In genomic region chr17:76702941-76703637, GRCh38 we compare ENCODE assay signal across 16 cellular contexts. TPM values are rescaled to one million over a fixed set of nuclear protein-coding genes. Genes with fewer than 3 reads are reported as not detected.
A peak's percentile ranks its signal among the peaks of the same experiment; 100 is the strongest.
DNase-seq lines count a peak whose midpoint lies in the region; ATAC-seq and TF ChIP-seq lines count a peak whose summit lies in the region.
"Had no signal": no experiment of that assay in that cellular context is flagged by ENCODE, and none has a peak within 500 bp of the region (broad histone marks: within the 10 kb centered on the region; RNA-seq: fewer than 3 reads in every experiment).

No MANE protein-coding gene starts in this region.

- H3K27ac ChIP-seq in cardiac muscle cell (peak overlapping the region; percentile 43), ascending aorta (peak overlapping the region; percentile 90 to 93), right cardiac atrium (ENCODE audit: low read length) (peak overlapping the region; percentile 87), stomach smooth muscle (ENCODE audit: low read length) (peak overlapping the region; percentile 31)

- peaks cover 5% of the 10 kb centered on the region for H3K4me1 Mint-ChIP-seq in activated CD8-positive, alpha-beta T cell treated with anti-CD3 and anti-CD28 coated beads, Interleukin-2, amount 10 ng/mL, durations not matched to agents 7 days and 5 days (ENCODE audit: low read depth)

- H3K4me3 Mint-ChIP-seq in activated CD8-positive, alpha-beta T cell treated with anti-CD3 and anti-CD28 coated beads, Interleukin-2, amount 10 ng/mL, durations not matched to agents 7 days and 5 days, result no peak overlapping the region
- H3K4me3 Mint-ChIP-seq: CD8-positive, alpha-beta T cell; HFFc6 had no signal

- no peak for ATAC-seq in Right ventricle myocardium inferior
- ATAC-seq in right cardiac atrium, result no peak
- no peak for ATAC-seq in activated CD8-positive, alpha-beta T cell treated with anti-CD3 and anti-CD28 coated beads, Interleukin-2, amount 10 ng/mL, durations not matched to agents 7 days and 5 days
- no peak for ATAC-seq in HG03139 (IDR thresholded peaks at IDR 0.05; ENCODE audit: unreplicated experiment)
- ATAC-seq: CD8-positive, alpha-beta T cell; PC-3 had no signal

- H3K36me3 Mint-ChIP-seq in activated CD8-positive, alpha-beta T cell treated with anti-CD3 and anti-CD28 coated beads, Interleukin-2, amount 10 ng/mL, durations not matched to agents 7 days and 5 days (ENCODE audit: low read depth), result no peaks in the 10 kb centered on the region
- H3K36me3 Mint-ChIP-seq: CD8-positive, alpha-beta T cell had no signal

- no peak for DNase-seq in cardiac muscle cell (ENCODE audit: low read depth in 1 of 2, low spot score in 1 of 2)
- no peak for DNase-seq in Right ventricle myocardium inferior (ENCODE audit: missing footprints)
- DNase-seq in ascending aorta (ENCODE audit: low spot score in 2 of 2), result no peak
- DNase-seq in right cardiac atrium, result peak in 1 of 3 donors; percentile 33
- no peak for DNase-seq in activated CD8-positive, alpha-beta memory T cell treated with anti-CD3 and anti-CD28 coated beads for 24 hours
- no peak for DNase-seq in activated CD8-positive, alpha-beta T cell treated with anti-CD3 and anti-CD28 coated beads, Interleukin-2, amount 10 ng/mL, durations not matched to agents 7 days and 5 days
- DNase-seq: 8988T; BE2C; CD8-positive, alpha-beta T cell; HFFc6; NCI-H187 treated with DMSO at 0.1 percent for 48 hours; NCI-H2171; NCI-H82; PC-3 had no signal

- no peaks in the 10 kb centered on the region for H3K27me3 Mint-ChIP-seq in activated CD8-positive, alpha-beta T cell treated with anti-CD3 and anti-CD28 coated beads, Interleukin-2, amount 10 ng/mL, durations not matched to agents 7 days and 5 days (ENCODE audit: low read depth)

- CTCF ChIA-PET in activated CD8-positive, alpha-beta T cell treated with anti-CD3 and anti-CD28 coated beads, Interleukin-2, amount 10 ng/mL, durations not matched to agents 7 days and 5 days (lab: Charles Lee), result interaction anchor here (2.6 to 4.9 kb wide), 3 partner anchors 11 to 79 kb away, joined by 8 to 19 read pairs (median 19); no protein-coding TSS in a partner anchor

- no peaks in the 10 kb centered on the region for H3K9me3 Mint-ChIP-seq in activated CD8-positive, alpha-beta T cell treated with anti-CD3 and anti-CD28 coated beads, Interleukin-2, amount 10 ng/mL, durations not matched to agents 7 days and 5 days (ENCODE audit: insufficient read depth)
- H3K9me3 Mint-ChIP-seq: CD8-positive, alpha-beta T cell; HFFc6 had no signal

- no peak for TF ChIP-seq CTCF in cardiac muscle cell (IDR thresholded peaks at IDR 0.05; ENCODE audit: low read depth, low read length)
- TF ChIP-seq CTCF in ascending aorta (IDR thresholded peaks at IDR 0.05), result no peak

- H3K9me3 ChIP-seq in cardiac muscle cell (ENCODE audit: low read depth) (no peaks in the 10 kb centered on the region), ascending aorta (no peaks in the 10 kb centered on the region), right cardiac atrium (ENCODE audit: control insufficient read depth, low read length) (no peaks in the 10 kb centered on the region), stomach smooth muscle (ENCODE audit: control insufficient read depth in 2 of 2, low read length in 2 of 2) (no peaks in the 10 kb centered on the region)
- H3K9me3 ChIP-seq: BE2C had no signal

- no peak overlapping the region for H3K27ac Mint-ChIP-seq in activated CD8-positive, alpha-beta T cell treated with anti-CD3 and anti-CD28 coated beads, Interleukin-2, amount 10 ng/mL, durations not matched to agents 7 days and 5 days
- H3K27ac Mint-ChIP-seq: CD8-positive, alpha-beta T cell; HFFc6 had no signal

- H3K4me3 ChIP-seq in cardiac muscle cell (no peak overlapping the region), ascending aorta (no peak overlapping the region), right cardiac atrium (ENCODE audit: low read length) (no peak overlapping the region), stomach smooth muscle (ENCODE audit: low read length in 2 of 2) (no peak overlapping the region)

- H3K36me3 ChIP-seq in cardiac muscle cell, result no peaks in the 10 kb centered on the region
- H3K36me3 ChIP-seq in ascending aorta, result no peaks in the 10 kb centered on the region
- H3K36me3 ChIP-seq in stomach smooth muscle (ENCODE audit: control insufficient read depth in 2 of 2, insufficient read depth in 2 of 2, low read length in 2 of 2), result no peaks in the 10 kb centered on the region

- H3K27me3 ChIP-seq in cardiac muscle cell (no peaks in the 10 kb centered on the region), ascending aorta (no peaks in the 10 kb centered on the region), right cardiac atrium (ENCODE audit: control insufficient read depth, insufficient read depth) (no peaks in the 10 kb centered on the region), stomach smooth muscle (ENCODE audit: control insufficient read depth in 1 of 2, insufficient read depth in 2 of 2, low read length in 2 of 2) (no peaks in the 10 kb centered on the region)
- H3K27me3 ChIP-seq: BE2C had no signal

- H3K4me1 ChIP-seq in cardiac muscle cell (ENCODE audit: low read depth) (peaks cover 42% of the 10 kb centered on the region), ascending aorta (peaks cover 15 to 50% of the 10 kb centered on the region in 2 donors), right cardiac atrium (ENCODE audit: control insufficient read depth, insufficient read depth, low read length) (peaks cover 40% of the 10 kb centered on the region), stomach smooth muscle (ENCODE audit: control insufficient read depth, insufficient read depth, low read length) (peaks cover 82% of the 10 kb centered on the region)

- POLR2A ChIA-PET in activated CD8-positive, alpha-beta T cell treated with anti-CD3 and anti-CD28 coated beads, Interleukin-2, amount 10 ng/mL, durations not matched to agents 7 days and 5 days (lab: Charles Lee), result interaction anchor here (0.7 kb wide), 1 partner anchor 714 kb away, joined by 3 read pairs; no protein-coding TSS in a partner anchor

- H3K9ac ChIP-seq in stomach smooth muscle (ENCODE audit: low read length in 2 of 2), result no peak overlapping the region

- intact Hi-C loops in Right ventricle myocardium inferior (cut with DNase I) (no loop called here), ascending aorta (cut with DNase I) (no loop called here), right cardiac atrium (cut with DNase I) (no loop called here)

- 78% methylated on average over 10 of the region's 10 CpGs for WGBS in right cardiac atrium

RNA-seq across cellular contexts. Expression of gene MXRA7, which starts 7.7 kb away (rescaled TPM):
- total RNA-seq in cardiac muscle cell (101 and 123 TPM in 2 replicates), Right ventricle myocardium inferior (375 TPM), ascending aorta (122 TPM), right cardiac atrium (100 to 1,000 TPM; 461 to 558 (median 512) TPM)
- polyA plus RNA-seq in cardiac muscle cell (164 and 178 TPM in 2 replicates), right cardiac atrium (473 TPM)
- total RNA-seq in activated CD8-positive, alpha-beta T cell treated with anti-CD3 and anti-CD28 coated beads, Interleukin-2, amount 10 ng/mL, durations not matched to agents 7 days and 5 days, result 10 to 100 TPM; 12.4 to 13.3 TPM

RNA-seq across cellular contexts. Expression of gene JMJD6, which starts 23.3 kb away (rescaled TPM):
- total RNA-seq in cardiac muscle cell, result 23.5 and 25.1 TPM in 2 replicates
- polyA plus RNA-seq in cardiac muscle cell, result 25.3 and 33.6 TPM in 2 replicates
- total RNA-seq in Right ventricle myocardium inferior, result 62.8 TPM
- total RNA-seq in ascending aorta, result 29.4 TPM
- total RNA-seq in right cardiac atrium, result 10 to 100 TPM; 44.7 to 58.8 (median 57.2) TPM
- 36.7 TPM for polyA plus RNA-seq in right cardiac atrium
- total RNA-seq in activated CD8-positive, alpha-beta T cell treated with anti-CD3 and anti-CD28 coated beads, Interleukin-2, amount 10 ng/mL, durations not matched to agents 7 days and 5 days, result 10 to 100 TPM; 59.3 to 61.2 TPM

RNA-seq across cellular contexts. Expression of gene METTL23, which starts 23.6 kb away (rescaled TPM):
- 47.6 and 62.0 TPM in 2 replicates for total RNA-seq in cardiac muscle cell
- 77.9 and 83.0 TPM in 2 replicates for polyA plus RNA-seq in cardiac muscle cell
- total RNA-seq in Right ventricle myocardium inferior, result 17.3 TPM
- 31.2 TPM for total RNA-seq in ascending aorta
- total RNA-seq in right cardiac atrium, result 10 to 100 TPM; 24.1 to 28.5 (median 25.6) TPM
- 32.5 TPM for polyA plus RNA-seq in right cardiac atrium
- total RNA-seq in activated CD8-positive, alpha-beta T cell treated with anti-CD3 and anti-CD28 coated beads, Interleukin-2, amount 10 ng/mL, durations not matched to agents 7 days and 5 days, result 10 to 100 TPM; 39.6 to 44.7 TPM

RNA-seq across cellular contexts. Expression of gene SRSF2, which starts 34.0 kb away (rescaled TPM):
- total RNA-seq in cardiac muscle cell (398 and 520 TPM in 2 replicates), Right ventricle myocardium inferior (74.0 TPM), ascending aorta (429 TPM), right cardiac atrium (100 to 1,000 TPM in 1 of 4 donors, 10 to 100 TPM in 3; 79.0 to 113 (median 91.3) TPM)
- polyA plus RNA-seq in cardiac muscle cell (217 and 265 TPM in 2 replicates), right cardiac atrium (82.5 TPM)
- total RNA-seq in activated CD8-positive, alpha-beta T cell treated with anti-CD3 and anti-CD28 coated beads, Interleukin-2, amount 10 ng/mL, durations not matched to agents 7 days and 5 days, result 100 to 1,000 TPM; 420 to 444 TPM

RNA-seq across cellular contexts. Expression of gene MFSD11, which starts 34.8 kb away (rescaled TPM):
- total RNA-seq in cardiac muscle cell (45.8 and 69.2 TPM in 2 replicates), Right ventricle myocardium inferior (20.8 TPM), ascending aorta (13.4 TPM), right cardiac atrium (10 to 100 TPM; 23.6 to 40.2 (median 31.5) TPM)
- polyA plus RNA-seq in cardiac muscle cell (55.6 and 68.1 TPM in 2 replicates), right cardiac atrium (16.2 TPM)
- 10 to 100 TPM; 22.1 to 22.8 TPM for total RNA-seq in activated CD8-positive, alpha-beta T cell treated with anti-CD3 and anti-CD28 coated beads, Interleukin-2, amount 10 ng/mL, durations not matched to agents 7 days and 5 days

Comparison
In these comparisons a context has a peak if more than half of its experiments do, and no peak if none do; other contexts are left out.
1. H3K27ac ChIP-seq: peak in every context shown above with its lines; median percentile 92 in ascending aorta; 87 in right cardiac atrium; 43 in cardiac muscle cell; 31 in stomach smooth muscle.